ENCODE assay signal across 18 cellular contexts in genomic region chr12:19965196-19966038, GRCh38.
"Had no signal": no experiment of that assay in that cellular context is flagged by ENCODE, and none has a peak within 500 bp of the region (broad histone marks: within the 10 kb centered on the region; RNA-seq: fewer than 3 reads in every experiment).

No MANE protein-coding gene starts in this region.

- H3K27me3 Mint-ChIP-seq: activated CD4-positive, alpha-beta memory T cell treated with anti-CD3 and anti-CD28 coated beads for 36 hours; activated naive CD8-positive, alpha-beta T cell treated with anti-CD3 and anti-CD28 coated beads, Interleukin-2, amount 10 ng/mL, durations not matched to agents 7 days and 5 days had no signal

- H3K27me3 ChIP-seq: foreskin keratinocyte, heart left ventricle, neutrophil, tibial nerve had no signal

- H3K4me3 ChIP-seq: heart left ventricle, tibial nerve had no signal

- H3K27ac ChIP-seq: foreskin keratinocyte, heart left ventricle, neutrophil, tibial nerve had no signal

- FAIRE-seq: islet of Langerhans, TTC549 had no signal

- H3K9me3 ChIP-seq: neutrophil, tibial nerve had no signal

- H3K27ac Mint-ChIP-seq: activated CD4-positive, alpha-beta memory T cell treated with anti-CD3 and anti-CD28 coated beads for 36 hours; activated naive CD8-positive, alpha-beta T cell treated with anti-CD3 and anti-CD28 coated beads, Interleukin-2, amount 10 ng/mL, durations not matched to agents 7 days and 5 days; activated T-cell treated with anti-CD3 and anti-CD28 coated beads, Interleukin-2, amount 50 U/mL, for 72 hours; mesothelial cell of epicardium had no signal

- DNase-seq: activated CD4-positive, alpha-beta memory T cell treated with anti-CD3 and anti-CD28 coated beads for 36 hours; activated CD4-positive, alpha-beta T cell treated with anti-CD3 and anti-CD28 coated beads for 1 hour; activated CD8-positive, alpha-beta memory T cell treated with anti-CD3 and anti-CD28 coated beads, Interleukin-2, amount 50 U/mL, for 4 hours; activated gamma-delta T cell treated with Interleukin-2 at 50 U/mL for 16 hours; activated naive CD8-positive, alpha-beta T cell treated with anti-CD3 and anti-CD28 coated beads, Interleukin-2, amount 10 ng/mL, durations not matched to agents 7 days and 5 days; activated T-cell treated with anti-CD3 and anti-CD28 coated beads, Interleukin-2, amount 50 U/mL, for 72 hours; anterior cingulate cortex; foreskin keratinocyte; heart left ventricle; left ventricle myocardium superior; posterior cingulate gyrus; small intestine; T-helper 2 cell had no signal

- H3K36me3 ChIP-seq: heart left ventricle, neutrophil, tibial nerve had no signal

- H3K4me1 ChIP-seq: foreskin keratinocyte had no signal

- H3K9me3 Mint-ChIP-seq: activated CD4-positive, alpha-beta memory T cell treated with anti-CD3 and anti-CD28 coated beads for 36 hours; activated naive CD8-positive, alpha-beta T cell treated with anti-CD3 and anti-CD28 coated beads, Interleukin-2, amount 10 ng/mL, durations not matched to agents 7 days and 5 days; activated T-cell treated with anti-CD3 and anti-CD28 coated beads, Interleukin-2, amount 50 U/mL, for 72 hours; mesothelial cell of epicardium had no signal

- ATAC-seq: activated T-cell treated with anti-CD3 and anti-CD28 coated beads, Interleukin-2, amount 50 U/mL, for 72 hours; foreskin keratinocyte; left ventricle myocardium superior had no signal

- H3K36me3 Mint-ChIP-seq: activated CD4-positive, alpha-beta memory T cell treated with anti-CD3 and anti-CD28 coated beads for 36 hours; activated naive CD8-positive, alpha-beta T cell treated with anti-CD3 and anti-CD28 coated beads, Interleukin-2, amount 10 ng/mL, durations not matched to agents 7 days and 5 days; mesothelial cell of epicardium had no signal

- H3K4me1 Mint-ChIP-seq: activated naive CD8-positive, alpha-beta T cell treated with anti-CD3 and anti-CD28 coated beads, Interleukin-2, amount 10 ng/mL, durations not matched to agents 7 days and 5 days had no signal

- H3K4me3 Mint-ChIP-seq: activated CD4-positive, alpha-beta memory T cell treated with anti-CD3 and anti-CD28 coated beads for 36 hours; activated naive CD8-positive, alpha-beta T cell treated with anti-CD3 and anti-CD28 coated beads, Interleukin-2, amount 10 ng/mL, durations not matched to agents 7 days and 5 days; activated T-cell treated with anti-CD3 and anti-CD28 coated beads, Interleukin-2, amount 50 U/mL, for 72 hours; mesothelial cell of epicardium had no signal
